In the genomic region with DNA sequence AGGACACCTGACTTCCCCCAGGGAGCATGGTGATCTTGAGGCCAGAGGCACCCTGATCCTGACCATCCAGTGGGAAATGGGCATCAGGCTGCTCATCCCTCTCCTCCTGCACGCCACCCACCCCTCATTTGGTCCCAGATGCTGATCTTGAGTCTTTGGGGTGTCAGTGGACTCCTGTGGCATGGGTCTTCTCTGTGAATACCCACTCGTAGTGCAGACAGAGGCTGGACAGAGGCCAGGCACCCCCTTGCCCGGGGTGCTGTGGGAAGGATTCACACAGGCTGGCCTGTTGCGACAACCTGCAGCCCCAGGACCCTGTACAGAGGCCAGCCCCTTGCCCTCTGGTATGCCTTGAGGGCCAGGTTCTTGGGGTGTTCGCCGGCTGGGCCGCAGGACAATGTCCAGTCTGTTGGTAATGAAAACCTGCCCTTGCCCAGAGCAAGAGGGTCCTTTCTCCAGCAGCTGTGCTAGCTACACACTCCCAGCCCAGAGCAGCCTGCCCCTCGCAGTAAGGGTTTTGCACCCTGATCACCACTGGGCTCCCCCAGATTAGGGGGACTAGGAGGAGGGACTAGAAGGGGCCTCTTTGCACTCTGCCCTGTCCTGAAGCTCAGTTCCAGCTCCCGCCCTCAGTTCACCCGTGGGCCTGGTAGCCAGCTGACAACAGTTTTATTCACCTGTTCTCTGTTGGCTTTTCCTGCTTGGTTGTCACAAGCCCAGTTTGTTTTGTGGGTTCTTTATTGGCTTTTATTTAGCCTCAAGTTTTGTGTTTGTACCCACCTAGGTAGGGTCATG, we compare ENCODE assay signal across 9 cellular contexts.
DNase-seq lines count a peak whose midpoint lies in the region; TF ChIP-seq lines count a peak whose summit lies in the region.
"Had no signal": no experiment of that assay in that cellular context is flagged by ENCODE, and none has a peak within 500 bp of the region (broad histone marks: within the 10 kb centered on the region; RNA-seq: fewer than 3 reads in every experiment).

No MANE protein-coding gene starts in this region.

- H2AFZ ChIP-seq in mesenchymal stem cell (ENCODE audit: low read depth, low read length) (no peak overlapping the region), SK-N-SH (ENCODE audit: low read depth) (no peak overlapping the region)

- peaks cover 0 to 20% (median 4%) of the 10 kb centered on the region in 4 donors for H3K4me1 ChIP-seq in Peyer's patch
- peaks cover 5 to 14% of the 10 kb centered on the region in 2 donors for H3K4me1 ChIP-seq in breast epithelium
- peaks cover 7% of the 10 kb centered on the region for H3K4me1 ChIP-seq in mesenchymal stem cell (ENCODE audit: control insufficient read depth, insufficient read depth, low read depth, low read length)
- no peaks in the 10 kb centered on the region for H3K4me1 ChIP-seq in thymus (ENCODE audit: control insufficient read depth, insufficient read depth, low read length)
- H3K4me1 ChIP-seq in SK-N-SH (ENCODE audit: control insufficient read depth in 1 of 2, insufficient read depth in 2 of 2, low read depth in 1 of 2, low read length in 1 of 2), result peaks cover 0 to 30% of the 10 kb centered on the region in 2 experiments; a peak in 1 of 4 replicates

- no peak overlapping the region for H2BK12ac ChIP-seq in mesenchymal stem cell (ENCODE audit: low read length in 2 of 2)

- DNase-seq in Peyer's patch (no peak), breast epithelium (ENCODE audit: low spot score in 2 of 2) (no peak), mesenchymal stem cell (no peak), SK-N-SH (no peak), SHP77 treated with DMSO at 0.1 percent for 48 hours (lab: John Stamatoyannopoulos, UW) (no peak), nucleus accumbens (lab: John Stamatoyannopoulos, UW) (no peak)
- DNase-seq: CD8-positive, alpha-beta T cell; NCI-H226 had no signal

- no peaks in the 10 kb centered on the region for H3K27me3 ChIP-seq in Peyer's patch
- H3K27me3 ChIP-seq in breast epithelium, result no peaks in the 10 kb centered on the region
- H3K27me3 ChIP-seq in mesenchymal stem cell (ENCODE audit: control insufficient read depth in 1 of 2, insufficient read depth in 1 of 2, low read length in 2 of 2), result no peaks in the 10 kb centered on the region
- no peaks in the 10 kb centered on the region for H3K27me3 ChIP-seq in thymus (ENCODE audit: control insufficient read depth, insufficient read depth)
- H3K27me3 ChIP-seq in SK-N-SH (ENCODE audit: insufficient read depth), result no peaks in the 10 kb centered on the region

- H3K9me3 ChIP-seq in Peyer's patch (no peaks in the 10 kb centered on the region), breast epithelium (no peaks in the 10 kb centered on the region), mesenchymal stem cell (ENCODE audit: control insufficient read depth, low read length) (no peaks in the 10 kb centered on the region), thymus (ENCODE audit: control insufficient read depth) (no peaks in the 10 kb centered on the region), SK-N-SH (no peaks in the 10 kb centered on the region)

- peaks cover 48% of the 10 kb centered on the region for H3K79me1 ChIP-seq in mesenchymal stem cell (replicated peaks; ENCODE audit: low read length, poor library complexity, severe bottlenecking)

- POLR2A ChIA-PET in SK-N-SH (lab: Yijun Ruan, JAX), result no interaction called here

- H3K9ac ChIP-seq in mesenchymal stem cell (ENCODE audit: low read length) (peak overlapping the region; percentile 33), SK-N-SH (no peak overlapping the region)

- no peak for TF ChIP-seq CTCF in Peyer's patch (IDR thresholded peaks at IDR 0.05)
- no peak for TF ChIP-seq CTCF in breast epithelium (IDR thresholded peaks at IDR 0.05)
- TF ChIP-seq CTCF in SK-N-SH (IDR thresholded peaks at IDR 0.05), result no peak

- H3K9me2 ChIP-seq in SK-N-SH, result no peaks in the 10 kb centered on the region

- no peak overlapping the region for H3K18ac ChIP-seq in mesenchymal stem cell (ENCODE audit: low read depth in 1 of 2, low read length in 2 of 2)

- 94% methylated on average over 10 of the region's 10 CpGs for WGBS in mesenchymal stem cell
- WGBS in thymus, result 97% methylated on average over 10 of the region's 10 CpGs
- 82% methylated on average over 3 of the region's 10 CpGs for WGBS in SK-N-SH (ENCODE audit: low lambda C conversion rate)

- H4K20me1 ChIP-seq in SK-N-SH (ENCODE audit: insufficient read depth), result peaks cover 5% of the 10 kb centered on the region; the same call in 1 of the 2 replicates

- no peak overlapping the region for H2BK5ac ChIP-seq in mesenchymal stem cell (ENCODE audit: low read depth, low read length, poor library complexity, severe bottlenecking)

- H2BK120ac ChIP-seq in mesenchymal stem cell (ENCODE audit: low read depth, low read length), result no peak overlapping the region

- H3K4me2 ChIP-seq in mesenchymal stem cell (ENCODE audit: low read length, poor library complexity, severe bottlenecking), result no peak overlapping the region
- no peak overlapping the region for H3K4me2 ChIP-seq in SK-N-SH

- H3K4me3 ChIP-seq in Peyer's patch (no peak overlapping the region), breast epithelium (no peak overlapping the region), mesenchymal stem cell (ENCODE audit: insufficient read depth in 1 of 2, low read depth in 1 of 2, low read length in 2 of 2) (no peak overlapping the region), thymus (ENCODE audit: low read length) (no peak overlapping the region), SK-N-SH (ENCODE audit: low read depth in 2 of 2, low read length in 1 of 2) (no peak overlapping the region)

- H3K23ac ChIP-seq in mesenchymal stem cell (ENCODE audit: low read length in 2 of 2), result no peak overlapping the region

- H2AK5ac ChIP-seq in mesenchymal stem cell (ENCODE audit: low read length, severe bottlenecking), result no peak overlapping the region

- TF ChIP-seq POLR2A in Peyer's patch (IDR thresholded peaks at IDR 0.05), result no peak
- no peak for TF ChIP-seq POLR2A in breast epithelium (IDR thresholded peaks at IDR 0.05)

- no peak overlapping the region for H2BK15ac ChIP-seq in mesenchymal stem cell (ENCODE audit: low read depth, poor library complexity, severe bottlenecking)

- no peak overlapping the region for H3K4ac ChIP-seq in mesenchymal stem cell (ENCODE audit: low read depth in 1 of 2, low read length in 2 of 2)

- peak overlapping the region; percentile 21 for H4K91ac ChIP-seq in mesenchymal stem cell (ENCODE audit: low read length)

- H3K36me3 ChIP-seq in Peyer's patch (peaks cover 0 to 23% (median 0%) of the 10 kb centered on the region in 3 donors), breast epithelium (no peaks in the 10 kb centered on the region), mesenchymal stem cell (ENCODE audit: control insufficient read depth in 1 of 2, insufficient read depth in 2 of 2, low read depth in 1 of 2, low read length in 2 of 2) (peaks cover 33 to 61% of the 10 kb centered on the region in 2 experiments), thymus (ENCODE audit: control insufficient read depth, insufficient read depth) (peaks cover 74% of the 10 kb centered on the region), SK-N-SH (replicated peaks in 1 of 2; ENCODE audit: control insufficient read depth in 1 of 2, insufficient read depth in 2 of 2, low read length in 1 of 2) (peaks cover 0 to 24% of the 10 kb centered on the region in 2 experiments)

- H3K27ac ChIP-seq in Peyer's patch, result peak overlapping the region in 3 of 4 donors; percentile 46 to 86 (median 75)
- H3K27ac ChIP-seq in breast epithelium, result peak overlapping the region; percentile 64 to 76
- H3K27ac ChIP-seq in mesenchymal stem cell (ENCODE audit: low read length, poor library complexity, severe bottlenecking), result no peak overlapping the region
- peak overlapping the region; percentile 22 for H3K27ac ChIP-seq in thymus (ENCODE audit: low read depth)
- H3K27ac ChIP-seq in SK-N-SH (ENCODE audit: low read depth in 2 of 2, low read length in 1 of 2), result no peak overlapping the region; a peak in 1 of 4 replicates

- CTCF ChIA-PET in SK-N-SH (lab: Yijun Ruan, JAX), result interaction anchor here (1.4 kb wide), 1 partner anchor 82 kb away, joined by 4 read pairs; no protein-coding TSS in a partner anchor

- H3K14ac ChIP-seq in mesenchymal stem cell (ENCODE audit: low read length in 2 of 2), result no peak overlapping the region

- H3K79me2 ChIP-seq in SK-N-SH (ENCODE audit: insufficient read depth), result peaks cover 6% of the 10 kb centered on the region; the same call in 1 of the 2 replicates

- no peak for TF ChIP-seq EP300 in SK-N-SH (IDR thresholded peaks at IDR 0.05; ENCODE audit: borderline replicate concordance in 1 of 2, low read depth in 1 of 2, low read length in 1 of 2)

- H4K8ac ChIP-seq in mesenchymal stem cell (ENCODE audit: low read length), result no peak overlapping the region

- TF ChIP-seq RAD21 in SK-N-SH (IDR thresholded peaks at IDR 0.05; ENCODE audit: low read length), result no peak

- intact Hi-C loops in breast epithelium (cut with DNase I; ENCODE audit: low total_unique reads), result no loop called here

- no peaks in the 10 kb centered on the region for H3F3A ChIP-seq in SK-N-SH (replicated peaks; ENCODE audit: insufficient read depth)

TF ChIP-seq in SK-N-SH, 30 proteins besides CTCF, POLR2A, EP300 and RAD21 (continues in another document):
- TF ChIP-seq POLR2AphosphoS5 (IDR thresholded peaks at IDR 0.05; ENCODE audit: low read depth, low read length) (no peak), SIN3A (IDR thresholded peaks at IDR 0.05; ENCODE audit: borderline replicate concordance, low read depth, low read length) (no peak), GATA2 (CRISPR knock-in tag; IDR thresholded peaks at IDR 0.05) (no peak), RXRA (IDR thresholded peaks at IDR 0.05; ENCODE audit: borderline replicate concordance, low read depth) (no peak), RCOR1 (IDR thresholded peaks at IDR 0.05; ENCODE audit: low read length) (no peak), FOXJ3 (CRISPR knock-in tag; IDR thresholded peaks at IDR 0.05) (no peak), RFX5 (IDR thresholded peaks at IDR 0.05; ENCODE audit: low read length) (no peak)
- TF ChIP-seq, protein P1, sequence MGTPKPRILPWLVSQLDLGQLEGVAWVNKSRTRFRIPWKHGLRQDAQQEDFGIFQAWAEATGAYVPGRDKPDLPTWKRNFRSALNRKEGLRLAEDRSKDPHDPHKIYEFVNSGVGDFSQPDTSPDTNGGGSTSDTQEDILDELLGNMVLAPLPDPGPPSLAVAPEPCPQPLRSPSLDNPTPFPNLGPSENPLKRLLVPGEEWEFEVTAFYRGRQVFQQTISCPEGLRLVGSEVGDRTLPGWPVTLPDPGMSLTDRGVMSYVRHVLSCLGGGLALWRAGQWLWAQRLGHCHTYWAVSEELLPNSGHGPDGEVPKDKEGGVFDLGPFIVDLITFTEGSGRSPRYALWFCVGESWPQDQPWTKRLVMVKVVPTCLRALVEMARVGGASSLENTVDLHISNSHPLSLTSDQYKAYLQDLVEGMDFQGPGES (IDR thresholded peaks at IDR 0.05; ENCODE audit: low read depth, low read length), result no peak

Comparison
In these comparisons a context has a peak if more than half of its experiments do, and no peak if none do; other contexts are left out.
1. H3K27ac ChIP-seq: peak in Peyer's patch (3 of 4), breast epithelium (2 of 2) and thymus (single experiment); none in mesenchymal stem cell (single experiment) and SK-N-SH (0 of 2).